ENCODE assay signal across 20 cellular contexts in the genomic region with DNA sequence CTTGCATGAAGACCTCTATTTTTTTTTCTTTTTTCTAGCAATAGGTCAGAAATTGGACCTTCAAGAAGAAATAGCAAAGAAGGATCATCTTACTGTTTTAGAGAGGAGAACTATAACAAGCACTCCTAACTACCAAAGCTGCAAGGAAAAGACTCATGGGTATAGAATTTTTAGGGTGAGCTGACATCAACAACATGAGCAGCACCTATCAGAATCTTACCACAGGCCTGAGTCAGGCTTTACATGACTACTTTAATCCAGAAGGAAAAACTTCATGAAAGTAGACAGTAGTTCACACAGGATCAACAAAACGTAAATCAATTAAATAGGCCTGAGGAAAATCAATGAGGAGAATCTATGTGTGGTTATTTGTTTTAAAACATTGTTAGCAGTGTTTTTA.
DNase-seq lines count a peak whose midpoint lies in the region; ATAC-seq, FAIRE-seq and TF ChIP-seq lines count a peak whose summit lies in the region.
"Had no signal": no experiment of that assay in that cellular context is flagged by ENCODE, and none has a peak within 500 bp of the region (broad histone marks: within the 10 kb centered on the region; RNA-seq: fewer than 3 reads in every experiment).

No MANE protein-coding gene starts in this region.

- no peak for FAIRE-seq in astrocyte (lab: Jason Lieb, UNC)
- FAIRE-seq: H54, keratinocyte had no signal

- DNase-seq in mammary epithelial cell, result peak; percentile 56
- no peak for DNase-seq in breast epithelium (ENCODE audit: low spot score in 2 of 2)
- peak; percentile 54 for DNase-seq in astrocyte (ENCODE audit: low read depth)
- peak; percentile 35 for DNase-seq in kidney tubule cell (ENCODE audit: low spot score)
- DNase-seq in NOMO-1 treated with dmso at 0.1 percent for 144 hours (lab: John Stamatoyannopoulos, UW; ENCODE audit: unreplicated experiment), result no peak
- DNase-seq in SK-N-DZ (ENCODE audit: low spot score), result no peak
- DNase-seq: caudate nucleus; CD8-positive, alpha-beta memory T cell; DND-41; naive B cell; NCI-H2029; NCI-H510A; thyroid gland had no signal

- H3K9ac ChIP-seq in mammary epithelial cell (ENCODE audit: insufficient read depth, low read length) (no peak overlapping the region), astrocyte (ENCODE audit: low read length) (no peak overlapping the region)

- H3K36me3 Mint-ChIP-seq in astrocyte (ENCODE audit: low read depth, unreplicated experiment), result no peaks in the 10 kb centered on the region
- H3K36me3 Mint-ChIP-seq: naive B cell had no signal

- H3K79me2 ChIP-seq in mammary epithelial cell (ENCODE audit: insufficient read depth, low read length) (no peaks in the 10 kb centered on the region), astrocyte (ENCODE audit: insufficient read depth, low read length) (no peaks in the 10 kb centered on the region)
- H3K79me2 ChIP-seq: hepatocyte had no signal

- H3K27me3 Mint-ChIP-seq in astrocyte (ENCODE audit: low read depth, unreplicated experiment), result no peaks in the 10 kb centered on the region
- H3K27me3 Mint-ChIP-seq: activated naive CD4-positive, alpha-beta T cell treated with anti-CD3 and anti-CD28 coated beads, Interleukin-2, amount 50 U/mL, for 24 hours; CD8-positive, alpha-beta memory T cell; naive B cell had no signal

- H3K27ac ChIP-seq in mammary epithelial cell (ENCODE audit: insufficient read depth, low read depth, low read length), result no peak overlapping the region
- no peak overlapping the region for H3K27ac ChIP-seq in breast epithelium
- H3K27ac ChIP-seq in astrocyte (ENCODE audit: low read depth, low read length), result no peak overlapping the region
- H3K27ac ChIP-seq: hepatocyte, prostate gland, thyroid gland had no signal

- peak overlapping the region; percentile 27 for H3K27ac Mint-ChIP-seq in astrocyte (ENCODE audit: unreplicated experiment)

- dilution Hi-C loops in mammary epithelial cell (cut with HindIII; ENCODE audit: low sequenced_read_pairs), result no loop called here

- H4K20me1 ChIP-seq in mammary epithelial cell (ENCODE audit: insufficient read depth, low read length), result no peaks in the 10 kb centered on the region
- no peaks in the 10 kb centered on the region for H4K20me1 ChIP-seq in astrocyte (ENCODE audit: insufficient read depth, low read length)

- no peak overlapping the region for H3K4me3 Mint-ChIP-seq in astrocyte (ENCODE audit: unreplicated experiment)
- H3K4me3 Mint-ChIP-seq: activated naive CD4-positive, alpha-beta T cell treated with anti-CD3 and anti-CD28 coated beads, Interleukin-2, amount 50 U/mL, for 24 hours; CD8-positive, alpha-beta memory T cell; naive B cell had no signal

- CTCF ChIA-PET in mammary epithelial cell (lab: Charles Lee; ENCODE audit: low non-redundant PET), result interaction anchor here (0.6 kb wide), 1 partner anchor 504 kb away, joined by 4 read pairs; no protein-coding TSS in a partner anchor

- H3K27me3 ChIP-seq in mammary epithelial cell (ENCODE audit: insufficient read depth, low read length) (no peaks in the 10 kb centered on the region), breast epithelium (no peaks in the 10 kb centered on the region), astrocyte (ENCODE audit: insufficient read depth, low read length) (no peaks in the 10 kb centered on the region)
- H3K27me3 ChIP-seq: hepatocyte, thyroid gland had no signal

- H3K4me1 ChIP-seq in mammary epithelial cell (ENCODE audit: insufficient read depth, low read length), result no peaks in the 10 kb centered on the region
- no peaks in the 10 kb centered on the region for H3K4me1 ChIP-seq in breast epithelium
- no peaks in the 10 kb centered on the region for H3K4me1 ChIP-seq in astrocyte (ENCODE audit: insufficient read depth, low read length)
- H3K4me1 ChIP-seq: prostate gland, thyroid gland had no signal

- H3K4me3 ChIP-seq in mammary epithelial cell (replicated peaks in 1 of 3; ENCODE audit: insufficient read depth in 1 of 3, low read depth in 2 of 3, low read length in 3 of 3), result no peak overlapping the region
- no peak overlapping the region for H3K4me3 ChIP-seq in breast epithelium
- no peak overlapping the region for H3K4me3 ChIP-seq in astrocyte (ENCODE audit: insufficient read depth, low read depth, low read length)
- H3K4me3 ChIP-seq: hepatocyte, prostate gland, thyroid gland had no signal

- WGBS in mammary epithelial cell (ENCODE audit: low coverage, missing lambda C conversion rate), result 93% methylated on average over 1 of the region's 1 CpG

- no peak for TF ChIP-seq POLR2A in breast epithelium (IDR thresholded peaks at IDR 0.05)

- TF ChIP-seq CTCF in mammary epithelial cell (conservative IDR thresholded peaks at IDR 0.05 in 1 of 2, IDR thresholded peaks at IDR 0.05 in 1 of 2; ENCODE audit: extremely low read depth in 1 of 2, insufficient read depth in 1 of 2, low read depth in 1 of 2, low read length in 2 of 2) (no peak), breast epithelium (IDR thresholded peaks at IDR 0.05) (no peak), astrocyte (IDR thresholded peaks at IDR 0.05; ENCODE audit: insufficient read depth, low read depth, low read length) (no peak)

- peaks cover 12% of the 10 kb centered on the region for H3K4me1 Mint-ChIP-seq in astrocyte (ENCODE audit: low read depth, unreplicated experiment)

- intact Hi-C loops in mammary epithelial cell (cut with micrococcal nuclease), result no loop called here
- intact Hi-C loops in breast epithelium (cut with DNase I; ENCODE audit: low total_unique reads), result no loop called here

- ATAC-seq in GM21723 (IDR thresholded peaks at IDR 0.05; ENCODE audit: unreplicated experiment) (no peak), GM21576 (IDR thresholded peaks at IDR 0.05; ENCODE audit: unreplicated experiment) (no peak)

- BruUV-seq in mammary epithelial cell (replicated peaks; lab: Mats Ljungman, UMichigan), result no TSS peak

- no peak overlapping the region for H2AFZ ChIP-seq in mammary epithelial cell (ENCODE audit: low read depth, low read length)
- no peak overlapping the region for H2AFZ ChIP-seq in astrocyte (ENCODE audit: low read depth, low read length)
- H2AFZ ChIP-seq: hepatocyte had no signal

- H3K36me3 ChIP-seq in mammary epithelial cell (ENCODE audit: insufficient read depth, low read length), result no peaks in the 10 kb centered on the region
- H3K36me3 ChIP-seq in breast epithelium, result no peaks in the 10 kb centered on the region
- H3K36me3 ChIP-seq in astrocyte (ENCODE audit: insufficient read depth, low read length), result no peaks in the 10 kb centered on the region
- H3K36me3 ChIP-seq: prostate gland, thyroid gland had no signal

- no peaks in the 10 kb centered on the region for H3K9me3 Mint-ChIP-seq in astrocyte (ENCODE audit: unreplicated experiment)
- H3K9me3 Mint-ChIP-seq: activated naive CD4-positive, alpha-beta T cell treated with anti-CD3 and anti-CD28 coated beads, Interleukin-2, amount 50 U/mL, for 24 hours; CD8-positive, alpha-beta memory T cell had no signal

- no peak overlapping the region for H3K4me2 ChIP-seq in mammary epithelial cell (ENCODE audit: insufficient read depth, low read depth, low read length)
- no peak overlapping the region for H3K4me2 ChIP-seq in astrocyte (ENCODE audit: low read length)
- H3K4me2 ChIP-seq: hepatocyte had no signal

- in situ Hi-C loops in mammary epithelial cell (cut with MboI; ENCODE audit: low sequenced_read_pairs in 2 of 2), result no loop called here

- H3K9me3 ChIP-seq in mammary epithelial cell (replicated peaks; ENCODE audit: insufficient read depth, low read length) (no peaks in the 10 kb centered on the region), breast epithelium (no peaks in the 10 kb centered on the region), astrocyte (ENCODE audit: insufficient read depth, low read depth, low read length) (no peaks in the 10 kb centered on the region)
- H3K9me3 ChIP-seq: prostate gland, thyroid gland had no signal

Comparison
In these comparisons a context has a peak if more than half of its experiments do, and no peak if none do; other contexts are left out.
1. DNase-seq: peak in mammary epithelial cell (single experiment), astrocyte (single experiment) and kidney tubule cell (single experiment); none in breast epithelium (0 of 2), NOMO-1 treated with dmso at 0.1 percent for 144 hours (single experiment) and SK-N-DZ (single experiment).